Comparison of ENCODE assay signal across 1 cellular context in genomic region chr10:95431900-95432342, GRCh38.
TF ChIP-seq lines count a peak whose summit lies in the region.

No MANE protein-coding gene starts in this region.

TF ChIP-seq in GM12878, 131 proteins besides CTCF, POLR2A, EP300 and RAD21 (continued from another document and continues in another):
- TF ChIP-seq E2F8 (IDR thresholded peaks at IDR 0.05; ENCODE audit: low read depth, partially characterized antibody): no peak
- TF ChIP-seq NRF1 (conservative IDR thresholded peaks at IDR 0.05; ENCODE audit: low read depth, low read length): no peak
- TF ChIP-seq IRF4 (IDR thresholded peaks at IDR 0.05; ENCODE audit: low read depth, low read length): peak; percentile 84; the same call in 1 of the 2 replicates
- TF ChIP-seq TARDBP (IDR thresholded peaks at IDR 0.05; ENCODE audit: borderline replicate concordance): no peak
- no peak for TF ChIP-seq NFXL1 (IDR thresholded peaks at IDR 0.05; ENCODE audit: borderline replicate concordance)
- TF ChIP-seq CREM (IDR thresholded peaks at IDR 0.05; ENCODE audit: low read depth): no peak
- TF ChIP-seq NFIC (IDR thresholded peaks at IDR 0.05; ENCODE audit: low read depth, low read length): peak; percentile 82
- peak; percentile 60; the same call in 1 of the 2 replicates for TF ChIP-seq FOXM1 (IDR thresholded peaks at IDR 0.05; ENCODE audit: low read depth, low read length)
- TF ChIP-seq BRCA1 (IDR thresholded peaks at IDR 0.05; ENCODE audit: low read depth, low read length): no peak
- no peak for TF ChIP-seq BACH1 (IDR thresholded peaks at IDR 0.05; ENCODE audit: borderline replicate concordance)
- TF ChIP-seq RUNX3 (IDR thresholded peaks at IDR 0.05; ENCODE audit: low read length): peak; percentile 99
- no peak for TF ChIP-seq CHD2 (IDR thresholded peaks at IDR 0.05; ENCODE audit: borderline replicate concordance, low read depth, low read length)
- no peak for TF ChIP-seq POLR2AphosphoS5 (IDR thresholded peaks at IDR 0.05; ENCODE audit: low read length)
- TF ChIP-seq, protein P1, sequence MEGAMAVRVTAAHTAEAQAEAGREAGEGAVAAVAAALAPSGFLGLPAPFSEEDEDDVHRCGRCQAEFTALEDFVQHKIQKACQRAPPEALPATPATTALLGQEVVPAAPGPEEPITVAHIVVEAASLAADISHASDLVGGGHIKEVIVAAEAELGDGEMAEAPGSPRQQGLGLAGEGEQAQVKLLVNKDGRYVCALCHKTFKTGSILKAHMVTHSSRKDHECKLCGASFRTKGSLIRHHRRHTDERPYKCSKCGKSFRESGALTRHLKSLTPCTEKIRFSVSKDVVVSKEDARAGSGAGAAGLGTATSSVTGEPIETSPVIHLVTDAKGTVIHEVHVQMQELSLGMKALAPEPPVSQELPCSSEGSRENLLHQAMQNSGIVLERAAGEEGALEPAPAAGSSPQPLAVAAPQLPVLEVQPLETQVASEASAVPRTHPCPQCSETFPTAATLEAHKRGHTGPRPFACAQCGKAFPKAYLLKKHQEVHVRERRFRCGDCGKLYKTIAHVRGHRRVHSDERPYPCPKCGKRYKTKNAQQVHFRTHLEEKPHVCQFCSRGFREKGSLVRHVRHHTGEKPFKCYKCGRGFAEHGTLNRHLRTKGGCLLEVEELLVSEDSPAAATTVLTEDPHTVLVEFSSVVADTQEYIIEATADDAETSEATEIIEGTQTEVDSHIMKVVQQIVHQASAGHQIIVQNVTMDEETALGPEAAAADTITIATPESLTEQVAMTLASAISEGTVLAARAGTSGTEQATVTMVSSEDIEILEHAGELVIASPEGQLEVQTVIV (IDR thresholded peaks at IDR 0.05; ENCODE audit: borderline replicate concordance, partially characterized antibody): no peak
- no peak for TF ChIP-seq SMAD1 (IDR thresholded peaks at IDR 0.05; ENCODE audit: low read depth, partially characterized antibody)
- TF ChIP-seq SMC3 (IDR thresholded peaks at IDR 0.05; ENCODE audit: borderline replicate concordance, low read length): no peak
- peak; percentile 36; the same call in 1 of the 2 replicates for TF ChIP-seq ATF7 (IDR thresholded peaks at IDR 0.05; ENCODE audit: low read depth)
- TF ChIP-seq HCFC1 (IDR thresholded peaks at IDR 0.05; ENCODE audit: low read length): no peak
- no peak for TF ChIP-seq ZBTB11 (CRISPR knock-in tag; IDR thresholded peaks at IDR 0.05)
- no peak for TF ChIP-seq RB1 (IDR thresholded peaks at IDR 0.05; ENCODE audit: borderline replicate concordance)
- peak; percentile 93 for TF ChIP-seq BCL11A (IDR thresholded peaks at IDR 0.05; ENCODE audit: low read depth, low read length)
- no peak for TF ChIP-seq CEBPZ (IDR thresholded peaks at IDR 0.05; ENCODE audit: low read depth, low read length)
- no peak for TF ChIP-seq ZNF207 (IDR thresholded peaks at IDR 0.05; ENCODE audit: borderline replicate concordance)
- TF ChIP-seq FOXK2 (IDR thresholded peaks at IDR 0.05): no peak
- peak; percentile 65 for TF ChIP-seq BCL3 (IDR thresholded peaks at IDR 0.05; ENCODE audit: borderline replicate concordance, insufficient read depth, low read depth, low read length, poor library complexity, severe bottlenecking)
- no peak for TF ChIP-seq EGR1 (IDR thresholded peaks at IDR 0.05; ENCODE audit: borderline replicate concordance in 1 of 2, low read depth in 2 of 2, low read length in 2 of 2)
- TF ChIP-seq KLF5 (IDR thresholded peaks at IDR 0.05; ENCODE audit: partially characterized antibody): no peak
- TF ChIP-seq, protein P2, sequence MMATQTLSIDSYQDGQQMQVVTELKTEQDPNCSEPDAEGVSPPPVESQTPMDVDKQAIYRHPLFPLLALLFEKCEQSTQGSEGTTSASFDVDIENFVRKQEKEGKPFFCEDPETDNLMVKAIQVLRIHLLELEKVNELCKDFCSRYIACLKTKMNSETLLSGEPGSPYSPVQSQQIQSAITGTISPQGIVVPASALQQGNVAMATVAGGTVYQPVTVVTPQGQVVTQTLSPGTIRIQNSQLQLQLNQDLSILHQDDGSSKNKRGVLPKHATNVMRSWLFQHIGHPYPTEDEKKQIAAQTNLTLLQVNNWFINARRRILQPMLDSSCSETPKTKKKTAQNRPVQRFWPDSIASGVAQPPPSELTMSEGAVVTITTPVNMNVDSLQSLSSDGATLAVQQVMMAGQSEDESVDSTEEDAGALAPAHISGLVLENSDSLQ (IDR thresholded peaks at IDR 0.05): no peak
- no peak; a peak in 1 of 4 replicates for TF ChIP-seq CEBPB (IDR thresholded peaks at IDR 0.05; ENCODE audit: borderline replicate concordance in 1 of 2, low read depth in 2 of 2, low read length in 2 of 2)
- no peak for TF ChIP-seq ZBTB4 (CRISPR knock-in tag; IDR thresholded peaks at IDR 0.05)
- TF ChIP-seq MTA3 (IDR thresholded peaks at IDR 0.05; ENCODE audit: borderline replicate concordance, low read length): peak; percentile 62; the same call in 1 of the 2 replicates
- TF ChIP-seq PML (IDR thresholded peaks at IDR 0.05; ENCODE audit: low read length): 0 out of 2 replicates have a peak, but pooled peaks have one; percentile 32
- TF ChIP-seq, protein P3, sequence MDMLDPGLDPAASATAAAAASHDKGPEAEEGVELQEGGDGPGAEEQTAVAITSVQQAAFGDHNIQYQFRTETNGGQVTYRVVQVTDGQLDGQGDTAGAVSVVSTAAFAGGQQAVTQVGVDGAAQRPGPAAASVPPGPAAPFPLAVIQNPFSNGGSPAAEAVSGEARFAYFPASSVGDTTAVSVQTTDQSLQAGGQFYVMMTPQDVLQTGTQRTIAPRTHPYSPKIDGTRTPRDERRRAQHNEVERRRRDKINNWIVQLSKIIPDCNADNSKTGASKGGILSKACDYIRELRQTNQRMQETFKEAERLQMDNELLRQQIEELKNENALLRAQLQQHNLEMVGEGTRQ (IDR thresholded peaks at IDR 0.05; ENCODE audit: borderline replicate concordance, low read depth, low read length): peak; percentile 16; the same call in 1 of the 2 replicates
- TF ChIP-seq JUND (IDR thresholded peaks at IDR 0.05; ENCODE audit: low read depth, low read length): peak; percentile 46; the same call in 1 of the 2 replicates
- TF ChIP-seq KAT2A (conservative IDR thresholded peaks at IDR 0.05; ENCODE audit: control insufficient read depth, low read depth, low read length): no peak
- no peak for TF ChIP-seq ZBTB33 (IDR thresholded peaks at IDR 0.05)
- no peak for TF ChIP-seq SREBF1 (IDR thresholded peaks at IDR 0.05; ENCODE audit: low read length)
- TF ChIP-seq IKZF1 (conservative IDR thresholded peaks at IDR 0.05): peak; percentile 53; the same call in 1 of the 2 replicates
- no peak for TF ChIP-seq YBX1 (IDR thresholded peaks at IDR 0.05)
- TF ChIP-seq ZBED1 (IDR thresholded peaks at IDR 0.05; ENCODE audit: borderline replicate concordance): peak; percentile 45; the same call in 1 of the 2 replicates
